In genomic region chr6:145096846-145097245, GRCh38 we compare ENCODE assay signal across 17 cellular contexts.
DNase-seq lines count a peak whose midpoint lies in the region; ATAC-seq, FAIRE-seq and TF ChIP-seq lines count a peak whose summit lies in the region.
"Had no signal": no experiment of that assay in that cellular context is flagged by ENCODE, and none has a peak within 500 bp of the region (broad histone marks: within the 10 kb centered on the region; RNA-seq: fewer than 3 reads in every experiment).

No MANE protein-coding gene starts in this region.

- H3K4me1 ChIP-seq in left ventricle myocardium inferior: no peaks in the 10 kb centered on the region
- H3K4me1 ChIP-seq in endothelial cell of umbilical vein (ENCODE audit: control insufficient read depth, extremely low read depth, insufficient read depth, low read length): no peaks in the 10 kb centered on the region
- H3K4me1 ChIP-seq in small intestine (ENCODE audit: control insufficient read depth in 2 of 2, insufficient read depth in 1 of 2, low read depth in 1 of 2, low read length in 1 of 2): no peaks in the 10 kb centered on the region

- H3K4me3 ChIP-seq in left ventricle myocardium inferior: no peak overlapping the region
- H3K4me3 ChIP-seq in endothelial cell of umbilical vein (replicated peaks in 1 of 3; ENCODE audit: insufficient read depth in 1 of 3, low read depth in 1 of 3, low read length in 3 of 3): no peak overlapping the region
- no peak overlapping the region for H3K4me3 ChIP-seq in small intestine (ENCODE audit: low read depth in 1 of 2, low read length in 2 of 2)
- H3K4me3 ChIP-seq: BLaER1, GM23338 had no signal

- intact Hi-C loops in left ventricle myocardium inferior (cut with micrococcal nuclease): no loop called here
- intact Hi-C loops in Right ventricle myocardium superior (cut with DNase I): no loop called here
- intact Hi-C loops in endothelial cell of umbilical vein (cut with micrococcal nuclease): no loop called here

- H3K9ac ChIP-seq in endothelial cell of umbilical vein (replicated peaks; ENCODE audit: extremely low read depth, insufficient read depth, low read length): no peak overlapping the region
- H3K9ac ChIP-seq: BLaER1 had no signal

- H3K36me3 ChIP-seq in left ventricle myocardium inferior (no peaks in the 10 kb centered on the region), endothelial cell of umbilical vein (ENCODE audit: control insufficient read depth in 2 of 2, extremely low read depth in 1 of 2, insufficient read depth in 2 of 2, low read length in 2 of 2) (no peaks in the 10 kb centered on the region), small intestine (ENCODE audit: control insufficient read depth in 2 of 2, insufficient read depth in 2 of 2, low read length in 2 of 2) (no peaks in the 10 kb centered on the region)
- H3K36me3 ChIP-seq: BLaER1 had no signal

- BruUV-seq in endothelial cell of umbilical vein (replicated peaks; lab: Mats Ljungman, UMichigan): no TSS peak

- FAIRE-seq in endothelial cell of umbilical vein (lab: Jason Lieb, UNC): no peak
- FAIRE-seq in small intestine (lab: Jason Lieb, UNC): no peak
- FAIRE-seq: RCC 7860 had no signal

- peak; percentile 21 for DNase-seq in DMS153 (lab: John Stamatoyannopoulos, UW)
- no peak for DNase-seq in DMS153 treated with DMSO at 0.1 percent for 48 hours (lab: John Stamatoyannopoulos, UW; ENCODE audit: unreplicated experiment)
- DNase-seq in left ventricle myocardium inferior: no peak
- DNase-seq in Right ventricle myocardium superior: no peak
- peak; percentile 30 for DNase-seq in endothelial cell of umbilical vein (ENCODE audit: low read depth, low spot score)
- DNase-seq in small intestine: peak; percentile 17
- no peak for DNase-seq in activated gamma-delta T cell treated with Interleukin-2 at 50 U/mL for 16 hours
- DNase-seq in amniotic stem cell (lab: John Stamatoyannopoulos, UW): no peak
- DNase-seq: CD8-positive, alpha-beta memory T cell; DMS 273 treated with DMSO at 0.1 percent for 48 hours; EL; NCI-H2029; NCI-H774 had no signal

- no peak for TF ChIP-seq CTCF in left ventricle myocardium inferior (IDR thresholded peaks at IDR 0.05; ENCODE audit: borderline replicate concordance)
- TF ChIP-seq CTCF in endothelial cell of umbilical vein (IDR thresholded peaks at IDR 0.05; ENCODE audit: extremely low read depth in 1 of 2, insufficient read depth in 1 of 2, low read depth in 1 of 2, low read length in 2 of 2): no peak

- H2AFZ ChIP-seq in endothelial cell of umbilical vein (ENCODE audit: low read depth, low read length): no peak overlapping the region
- H2AFZ ChIP-seq: GM23338 had no signal

- CTCF ChIA-PET in endothelial cell of umbilical vein (lab: Charles Lee): interaction anchor here (0.6 to 1.0 kb wide), 3 partner anchors 10 to 116 kb away, joined by 3 to 4 read pairs (median 3); no protein-coding TSS in a partner anchor

- H3K4me2 ChIP-seq in endothelial cell of umbilical vein (ENCODE audit: insufficient read depth, low read length): no peak overlapping the region
- H3K4me2 ChIP-seq: BLaER1, GM23338 had no signal

- no peak for ATAC-seq in Right ventricle myocardium superior (ENCODE audit: poor library complexity)
- ATAC-seq: GM23338 had no signal

- 21 to 58% (median 54%) methylated on average over 1 of the region's 1 CpG for WGBS in small intestine, 3 donors

- no peaks in the 10 kb centered on the region for H3K79me2 ChIP-seq in endothelial cell of umbilical vein (ENCODE audit: control insufficient read depth, insufficient read depth, low read length)

- H4K20me1 ChIP-seq in endothelial cell of umbilical vein (replicated peaks; ENCODE audit: control insufficient read depth, extremely low read depth, insufficient read depth, low read length): no peaks in the 10 kb centered on the region
- H4K20me1 ChIP-seq: BLaER1 had no signal

- H3K9me3 ChIP-seq in left ventricle myocardium inferior (replicated peaks) (peaks cover 25% of the 10 kb centered on the region), endothelial cell of umbilical vein (replicated peaks; ENCODE audit: control insufficient read depth, insufficient read depth, low read length) (no peaks in the 10 kb centered on the region), small intestine (ENCODE audit: control insufficient read depth, low read depth) (no peaks in the 10 kb centered on the region)

- H3K27ac ChIP-seq in left ventricle myocardium inferior (replicated peaks): peak overlapping the region; percentile 61
- no peak overlapping the region for H3K27ac ChIP-seq in endothelial cell of umbilical vein (ENCODE audit: insufficient read depth, low read depth, low read length)
- H3K27ac ChIP-seq in small intestine (ENCODE audit: low read depth in 1 of 2, low read length in 1 of 2): no peak overlapping the region
- H3K27ac ChIP-seq: 22Rv1, BLaER1 had no signal

- no peaks in the 10 kb centered on the region for H3K27me3 ChIP-seq in left ventricle myocardium inferior (ENCODE audit: low read depth)
- H3K27me3 ChIP-seq in endothelial cell of umbilical vein (ENCODE audit: control insufficient read depth in 2 of 2, insufficient read depth in 2 of 2, low read length in 2 of 2): no peaks in the 10 kb centered on the region
- no peaks in the 10 kb centered on the region for H3K27me3 ChIP-seq in small intestine (ENCODE audit: control insufficient read depth in 2 of 2, insufficient read depth in 2 of 2, low read length in 2 of 2)
- H3K27me3 ChIP-seq: BLaER1 had no signal

- H3K9me1 ChIP-seq in endothelial cell of umbilical vein (replicated peaks; ENCODE audit: control insufficient read depth, extremely low read depth, insufficient read depth, low read length): no peaks in the 10 kb centered on the region

- POLR2A ChIA-PET in endothelial cell of umbilical vein (lab: Charles Lee): no interaction called here

- TF ChIP-seq POLR2A in endothelial cell of umbilical vein (IDR thresholded peaks at IDR 0.05; ENCODE audit: low read depth, low read length): no peak

- dilution Hi-C loops in endothelial cell of umbilical vein (cut with MboI; ENCODE audit: extremely low pct_ligation_motif_present, low sequenced_read_pairs): no loop called here

TF ChIP-seq in endothelial cell of umbilical vein, 7 proteins besides CTCF, POLR2A, EP300 and RAD21:
- TF ChIP-seq GATA2 (IDR thresholded peaks at IDR 0.05; ENCODE audit: insufficient read depth, insufficient read length, low read depth, low read length) (peak; percentile 51), JUN (IDR thresholded peaks at IDR 0.05; ENCODE audit: borderline replicate concordance, insufficient read depth, insufficient read length, low read depth) (no peak)

Comparison
In these comparisons a context has a peak if more than half of its experiments do, and no peak if none do; other contexts are left out.
1. DNase-seq: peak in DMS153 (single experiment), endothelial cell of umbilical vein (single experiment) and small intestine (single experiment); none in DMS153 treated with DMSO at 0.1 percent for 48 hours (single experiment), left ventricle myocardium inferior (single experiment), Right ventricle myocardium superior (single experiment), activated gamma-delta T cell treated with Interleukin-2 at 50 U/mL for 16 hours (single experiment) and amniotic stem cell (single experiment).